1 cellular context compared by ENCODE assay signal in the genomic region with DNA sequence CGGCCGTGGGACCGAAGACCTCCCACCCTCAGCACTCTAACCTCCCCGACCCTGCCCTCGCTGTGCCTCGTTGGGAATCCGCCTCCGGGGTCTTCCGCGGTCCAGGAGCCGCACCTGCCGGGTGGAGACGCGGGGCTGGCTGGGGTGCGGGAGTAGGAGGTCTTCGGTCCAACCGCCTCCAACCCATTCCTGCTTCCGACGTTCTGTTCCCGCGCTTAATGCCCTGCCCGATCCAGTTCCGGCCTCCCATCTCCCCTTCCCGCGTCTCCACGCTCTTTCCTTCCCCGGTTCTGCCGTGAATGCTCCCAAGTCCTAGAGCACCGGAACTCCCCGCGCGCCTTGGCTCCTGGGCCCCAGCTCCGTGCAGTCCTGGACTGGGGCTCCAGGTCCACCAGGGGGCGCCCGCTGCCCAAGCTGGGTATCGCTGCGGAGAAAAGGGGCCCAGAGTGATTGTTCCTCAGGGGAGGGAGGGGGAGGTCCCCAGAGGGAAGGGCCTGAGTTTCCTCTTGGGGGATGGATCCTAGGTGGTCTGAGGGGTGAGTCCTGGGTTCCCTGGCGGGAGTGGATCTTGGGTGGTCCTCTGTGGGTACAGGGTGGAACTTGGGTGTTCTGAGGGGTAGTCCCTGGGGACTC.
A peak's percentile ranks its signal among the peaks of the same experiment; 100 is the strongest.
TF ChIP-seq lines count a peak whose summit lies in the region.

No MANE protein-coding gene starts in this region.

TF ChIP-seq in K562, 482 proteins besides CTCF, POLR2A, EP300 and RAD21 (continued from another document and continues in another):
- TF ChIP-seq, protein P1, sequence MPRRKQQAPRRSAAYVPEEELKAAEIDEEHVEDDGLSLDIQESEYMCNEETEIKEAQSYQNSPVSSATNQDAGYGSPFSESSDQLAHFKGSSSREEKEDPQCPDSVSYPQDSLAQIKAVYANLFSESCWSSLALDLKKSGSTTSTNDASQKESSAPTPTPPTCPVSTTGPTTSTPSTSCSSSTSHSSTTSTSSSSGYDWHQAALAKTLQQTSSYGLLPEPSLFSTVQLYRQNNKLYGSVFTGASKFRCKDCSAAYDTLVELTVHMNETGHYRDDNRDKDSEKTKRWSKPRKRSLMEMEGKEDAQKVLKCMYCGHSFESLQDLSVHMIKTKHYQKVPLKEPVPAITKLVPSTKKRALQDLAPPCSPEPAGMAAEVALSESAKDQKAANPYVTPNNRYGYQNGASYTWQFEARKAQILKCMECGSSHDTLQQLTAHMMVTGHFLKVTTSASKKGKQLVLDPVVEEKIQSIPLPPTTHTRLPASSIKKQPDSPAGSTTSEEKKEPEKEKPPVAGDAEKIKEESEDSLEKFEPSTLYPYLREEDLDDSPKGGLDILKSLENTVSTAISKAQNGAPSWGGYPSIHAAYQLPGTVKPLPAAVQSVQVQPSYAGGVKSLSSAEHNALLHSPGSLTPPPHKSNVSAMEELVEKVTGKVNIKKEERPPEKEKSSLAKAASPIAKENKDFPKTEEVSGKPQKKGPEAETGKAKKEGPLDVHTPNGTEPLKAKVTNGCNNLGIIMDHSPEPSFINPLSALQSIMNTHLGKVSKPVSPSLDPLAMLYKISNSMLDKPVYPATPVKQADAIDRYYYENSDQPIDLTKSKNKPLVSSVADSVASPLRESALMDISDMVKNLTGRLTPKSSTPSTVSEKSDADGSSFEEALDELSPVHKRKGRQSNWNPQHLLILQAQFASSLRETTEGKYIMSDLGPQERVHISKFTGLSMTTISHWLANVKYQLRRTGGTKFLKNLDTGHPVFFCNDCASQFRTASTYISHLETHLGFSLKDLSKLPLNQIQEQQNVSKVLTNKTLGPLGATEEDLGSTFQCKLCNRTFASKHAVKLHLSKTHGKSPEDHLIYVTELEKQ (CRISPR knock-in tag; IDR thresholded peaks at IDR 0.05): no peak
- TF ChIP-seq ZNF431 (CRISPR knock-in tag; IDR thresholded peaks at IDR 0.05) (no peak), ZNF780A (CRISPR knock-in tag; IDR thresholded peaks at IDR 0.05) (no peak), FOXA1 (IDR thresholded peaks at IDR 0.05; ENCODE audit: borderline replicate concordance) (no peak), SP1 (CRISPR knock-in tag; IDR thresholded peaks at IDR 0.05) (peak; percentile 35; the same call in 1 of the 2 replicates), CREB3 (tag; conservative IDR thresholded peaks at IDR 0.05; ENCODE audit: low read depth) (no peak), TBP (optimal IDR thresholded peaks at IDR 0.05; ENCODE audit: low read depth, low read length) (peak; percentile 38), FUS (optimal IDR thresholded peaks at IDR 0.05; ENCODE audit: low read depth, low read length) (no peak), MCM2 (IDR thresholded peaks at IDR 0.05; ENCODE audit: low read depth) (no peak), HOMEZ (CRISPR knock-in tag; IDR thresholded peaks at IDR 0.05) (no peak), ZNF655 (CRISPR knock-in tag; IDR thresholded peaks at IDR 0.05) (no peak), ZFP36 (IDR thresholded peaks at IDR 0.05; ENCODE audit: low read depth, low read length, partially characterized antibody) (peak; percentile 20), ZMIZ1 (IDR thresholded peaks at IDR 0.05; ENCODE audit: low read depth in 2 of 2, low read length in 2 of 2) (peak in 1 of 2 experiments; percentile 47; a peak in 1 of 4 replicates), GTF2F1 (IDR thresholded peaks at IDR 0.05; ENCODE audit: low read depth, low read length) (no peak), DMBX1 (CRISPR knock-in tag; IDR thresholded peaks at IDR 0.05; ENCODE audit: borderline replicate concordance) (no peak), SP2 (IDR thresholded peaks at IDR 0.05; ENCODE audit: extremely low read depth, low read depth, low read length, poor library complexity, severe bottlenecking) (no peak), ZNF253 (CRISPR knock-in tag; conservative IDR thresholded peaks at IDR 0.05) (no peak), HMG20B (CRISPR knock-in tag; IDR thresholded peaks at IDR 0.05) (0 out of 2 replicates have a peak, but pooled peaks have one; percentile 58), ETV5 (CRISPR knock-in tag; IDR thresholded peaks at IDR 0.05; ENCODE audit: low read depth) (peak; percentile 86), SIN3A (IDR thresholded peaks at IDR 0.05; ENCODE audit: borderline replicate concordance in 2 of 2, control insufficient read depth in 1 of 2, low read depth in 2 of 2, low read length in 2 of 2) (0 out of 4 replicates have a peak, but pooled peaks of 1 of the 2 experiments have one; percentile 40)
- TF ChIP-seq, protein P2, sequence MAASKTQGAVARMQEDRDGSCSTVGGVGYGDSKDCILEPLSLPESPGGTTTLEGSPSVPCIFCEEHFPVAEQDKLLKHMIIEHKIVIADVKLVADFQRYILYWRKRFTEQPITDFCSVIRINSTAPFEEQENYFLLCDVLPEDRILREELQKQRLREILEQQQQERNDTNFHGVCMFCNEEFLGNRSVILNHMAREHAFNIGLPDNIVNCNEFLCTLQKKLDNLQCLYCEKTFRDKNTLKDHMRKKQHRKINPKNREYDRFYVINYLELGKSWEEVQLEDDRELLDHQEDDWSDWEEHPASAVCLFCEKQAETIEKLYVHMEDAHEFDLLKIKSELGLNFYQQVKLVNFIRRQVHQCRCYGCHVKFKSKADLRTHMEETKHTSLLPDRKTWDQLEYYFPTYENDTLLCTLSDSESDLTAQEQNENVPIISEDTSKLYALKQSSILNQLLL (CRISPR knock-in tag; IDR thresholded peaks at IDR 0.05; ENCODE audit: borderline replicate concordance): no peak
- TF ChIP-seq, protein P3, sequence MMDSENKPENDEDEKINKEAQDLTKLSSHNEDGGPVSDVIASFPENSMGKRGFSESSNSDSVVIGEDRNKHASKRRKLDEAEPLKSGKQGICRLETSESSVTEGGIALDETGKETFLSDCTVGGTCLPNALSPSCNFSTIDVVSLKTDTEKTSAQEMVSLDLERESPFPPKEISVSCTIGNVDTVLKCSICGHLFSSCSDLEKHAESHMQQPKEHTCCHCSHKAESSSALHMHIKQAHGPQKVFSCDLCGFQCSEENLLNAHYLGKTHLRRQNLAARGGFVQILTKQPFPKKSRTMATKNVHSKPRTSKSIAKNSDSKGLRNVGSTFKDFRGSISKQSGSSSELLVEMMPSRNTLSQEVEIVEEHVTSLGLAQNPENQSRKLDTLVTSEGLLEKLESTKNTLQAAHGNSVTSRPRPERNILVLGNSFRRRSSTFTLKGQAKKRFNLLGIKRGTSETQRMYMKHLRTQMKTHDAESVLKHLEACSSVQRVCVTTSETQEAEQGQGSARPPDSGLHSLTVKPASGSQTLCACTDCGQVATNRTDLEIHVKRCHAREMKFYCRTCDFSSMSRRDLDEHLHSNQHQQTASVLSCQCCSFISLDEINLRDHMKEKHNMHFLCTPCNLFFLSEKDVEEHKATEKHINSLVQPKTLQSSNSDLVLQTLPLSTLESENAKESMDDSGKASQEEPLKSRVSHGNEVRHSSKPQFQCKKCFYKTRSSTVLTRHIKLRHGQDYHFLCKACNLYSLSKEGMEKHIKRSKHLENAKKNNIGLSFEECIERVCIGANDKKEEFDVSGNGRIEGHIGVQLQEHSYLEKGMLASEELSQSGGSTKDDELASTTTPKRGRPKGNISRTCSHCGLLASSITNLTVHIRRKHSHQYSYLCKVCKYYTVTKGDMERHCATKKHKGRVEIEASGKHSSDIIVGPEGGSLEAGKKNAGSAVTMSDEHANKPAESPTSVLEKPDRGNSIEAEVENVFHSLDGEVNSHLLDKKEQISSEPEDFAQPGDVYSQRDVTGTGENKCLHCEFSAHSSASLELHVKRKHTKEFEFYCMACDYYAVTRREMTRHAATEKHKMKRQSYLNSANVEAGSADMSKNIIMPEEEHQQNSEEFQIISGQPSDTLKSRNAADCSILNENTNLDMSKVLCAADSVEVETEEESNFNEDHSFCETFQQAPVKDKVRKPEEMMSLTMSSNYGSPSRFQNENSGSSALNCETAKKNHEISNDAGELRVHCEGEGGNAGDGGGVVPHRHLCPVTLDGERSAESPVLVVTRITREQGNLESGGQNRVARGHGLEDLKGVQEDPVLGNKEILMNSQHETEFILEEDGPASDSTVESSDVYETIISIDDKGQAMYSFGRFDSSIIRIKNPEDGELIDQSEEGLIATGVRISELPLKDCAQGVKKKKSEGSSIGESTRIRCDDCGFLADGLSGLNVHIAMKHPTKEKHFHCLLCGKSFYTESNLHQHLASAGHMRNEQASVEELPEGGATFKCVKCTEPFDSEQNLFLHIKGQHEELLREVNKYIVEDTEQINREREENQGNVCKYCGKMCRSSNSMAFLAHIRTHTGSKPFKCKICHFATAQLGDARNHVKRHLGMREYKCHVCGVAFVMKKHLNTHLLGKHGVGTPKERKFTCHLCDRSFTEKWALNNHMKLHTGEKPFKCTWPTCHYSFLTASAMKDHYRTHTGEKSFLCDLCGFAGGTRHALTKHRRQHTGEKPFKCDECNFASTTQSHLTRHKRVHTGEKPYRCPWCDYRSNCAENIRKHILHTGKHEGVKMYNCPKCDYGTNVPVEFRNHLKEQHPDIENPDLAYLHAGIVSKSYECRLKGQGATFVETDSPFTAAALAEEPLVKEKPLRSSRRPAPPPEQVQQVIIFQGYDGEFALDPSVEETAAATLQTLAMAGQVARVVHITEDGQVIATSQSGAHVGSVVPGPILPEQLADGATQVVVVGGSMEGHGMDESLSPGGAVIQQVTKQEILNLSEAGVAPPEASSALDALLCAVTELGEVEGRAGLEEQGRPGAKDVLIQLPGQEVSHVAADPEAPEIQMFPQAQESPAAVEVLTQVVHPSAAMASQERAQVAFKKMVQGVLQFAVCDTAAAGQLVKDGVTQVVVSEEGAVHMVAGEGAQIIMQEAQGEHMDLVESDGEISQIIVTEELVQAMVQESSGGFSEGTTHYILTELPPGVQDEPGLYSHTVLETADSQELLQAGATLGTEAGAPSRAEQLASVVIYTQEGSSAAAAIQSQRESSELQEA (IDR thresholded peaks at IDR 0.05; ENCODE audit: low read depth): no peak
- TF ChIP-seq, protein P4, sequence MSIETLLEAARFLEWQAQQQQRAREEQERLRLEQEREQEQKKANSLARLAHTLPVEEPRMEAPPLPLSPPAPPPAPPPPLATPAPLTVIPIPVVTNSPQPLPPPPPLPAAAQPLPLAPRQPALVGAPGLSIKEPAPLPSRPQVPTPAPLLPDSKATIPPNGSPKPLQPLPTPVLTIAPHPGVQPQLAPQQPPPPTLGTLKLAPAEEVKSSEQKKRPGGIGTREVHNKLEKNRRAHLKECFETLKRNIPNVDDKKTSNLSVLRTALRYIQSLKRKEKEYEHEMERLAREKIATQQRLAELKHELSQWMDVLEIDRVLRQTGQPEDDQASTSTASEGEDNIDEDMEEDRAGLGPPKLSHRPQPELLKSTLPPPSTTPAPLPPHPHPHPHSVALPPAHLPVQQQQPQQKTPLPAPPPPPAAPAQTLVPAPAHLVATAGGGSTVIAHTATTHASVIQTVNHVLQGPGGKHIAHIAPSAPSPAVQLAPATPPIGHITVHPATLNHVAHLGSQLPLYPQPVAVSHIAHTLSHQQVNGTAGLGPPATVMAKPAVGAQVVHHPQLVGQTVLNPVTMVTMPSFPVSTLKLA (conservative IDR thresholded peaks at IDR 0.05): no peak; a peak in 3 of 4 replicates
